Comparison of ENCODE assay signal across 16 cellular contexts in the genomic region with DNA sequence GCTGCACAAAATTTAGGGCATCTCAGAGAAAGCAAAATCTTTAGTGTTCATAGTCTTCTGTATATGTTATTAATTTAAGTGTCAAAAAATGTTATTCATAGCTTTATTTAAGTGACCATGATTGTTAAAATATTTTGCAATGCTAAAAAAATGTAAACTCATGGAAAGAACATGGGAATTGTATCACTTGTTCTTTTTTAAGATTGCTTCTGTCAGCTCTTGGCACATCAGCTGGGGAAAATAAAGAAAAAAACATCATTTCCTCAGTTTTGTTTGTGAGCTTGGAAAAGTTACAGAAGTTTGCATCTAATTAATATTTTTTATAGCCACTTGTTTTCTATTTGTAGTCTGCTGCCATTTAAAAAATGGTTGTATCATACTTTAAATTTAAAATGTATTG.
A peak's percentile ranks its signal among the peaks of the same experiment; 100 is the strongest.
DNase-seq lines count a peak whose midpoint lies in the region; ATAC-seq and TF ChIP-seq lines count a peak whose summit lies in the region.
"Had no signal": no experiment of that assay in that cellular context is flagged by ENCODE, and none has a peak within 500 bp of the region (broad histone marks: within the 10 kb centered on the region; RNA-seq: fewer than 3 reads in every experiment).

No MANE protein-coding gene starts in this region.

- DNase-seq in AG09319 (ENCODE audit: extremely low read depth, low read depth) = peak; percentile 37
- DNase-seq in dedifferentiated amniotic fluid mesenchymal stem cell (ENCODE audit: extremely low spot score) = peak; percentile 48
- DNase-seq in fibroblast of gingiva (ENCODE audit: low read depth) = peak; percentile 48
- DNase-seq in psoas muscle = no peak
- no peak for DNase-seq in activated CD4-positive, alpha-beta T cell treated with anti-CD3 and anti-CD28 coated beads, Interleukin-2, amount 50 U/mL, for 4 hours
- DNase-seq in HEK293T (ENCODE audit: extremely low spot score) = no peak
- DNase-seq: C1 segment of cervical spinal cord; Calu3; CD4-positive, alpha-beta memory T cell; COR-L47; DMS79 treated with DMSO at 0.1 percent for 48 hours; GF-D8; GOT3 had no signal

- peaks cover 9% of the 10 kb centered on the region for H3K4me1 ChIP-seq in psoas muscle
- H3K4me1 ChIP-seq: HAP-1 had no signal

- peak overlapping the region; percentile 50 for H3K27ac ChIP-seq in psoas muscle
- H3K27ac ChIP-seq: 22Rv1 had no signal

- CTCF ChIA-PET in HEK293T (lab: Yijun Ruan, JAX) = interaction anchor here (1.7 kb wide), 1 partner anchor 9 kb away, joined by 6 read pairs; no protein-coding TSS in a partner anchor

- H3K27me3 ChIP-seq in psoas muscle (ENCODE audit: insufficient read depth in 3 of 3, low read length in 2 of 3) = no peaks in the 10 kb centered on the region

- peaks cover 7% of the 10 kb centered on the region for H3K9me3 ChIP-seq in psoas muscle
- H3K9me3 ChIP-seq: HAP-1 had no signal

- intact Hi-C loops in psoas muscle (cut with DNase I) = loop anchor here in 1 of 2 donors (10.0 kb wide), 1 partner anchor 229 kb away; no protein-coding TSS in a partner anchor

- ATAC-seq in psoas muscle = no peak
- no peak for ATAC-seq in HG03175 (IDR thresholded peaks at IDR 0.05; ENCODE audit: unreplicated experiment)

- H3K36me3 ChIP-seq in psoas muscle (ENCODE audit: insufficient read depth in 1 of 2, low read depth in 1 of 2) = no peaks in the 10 kb centered on the region
- H3K36me3 ChIP-seq: HAP-1 had no signal

- POLR2A ChIA-PET in HEK293T (lab: Yijun Ruan, JAX) = no interaction called here

- TF ChIP-seq CTCF in AG09319 (IDR thresholded peaks at IDR 0.05; ENCODE audit: low read depth, low read length) (no peak), psoas muscle (IDR thresholded peaks at IDR 0.05) (no peak)

- H3K4me3 ChIP-seq in psoas muscle = no peak overlapping the region
- H3K4me3 ChIP-seq: HAP-1 had no signal

TF ChIP-seq in HEK293T, 16 proteins besides CTCF, POLR2A, EP300 and RAD21:
- no peak for TF ChIP-seq ARNT (IDR thresholded peaks at IDR 0.05)

Comparison
In these comparisons a context has a peak if more than half of its experiments do, and no peak if none do; other contexts are left out.
1. DNase-seq: peak in AG09319 (single experiment), dedifferentiated amniotic fluid mesenchymal stem cell (single experiment) and fibroblast of gingiva (single experiment); none in psoas muscle (0 of 2), activated CD4-positive, alpha-beta T cell treated with anti-CD3 and anti-CD28 coated beads, Interleukin-2, amount 50 U/mL, for 4 hours (0 of 2) and HEK293T (single experiment).